In the genomic region with DNA sequence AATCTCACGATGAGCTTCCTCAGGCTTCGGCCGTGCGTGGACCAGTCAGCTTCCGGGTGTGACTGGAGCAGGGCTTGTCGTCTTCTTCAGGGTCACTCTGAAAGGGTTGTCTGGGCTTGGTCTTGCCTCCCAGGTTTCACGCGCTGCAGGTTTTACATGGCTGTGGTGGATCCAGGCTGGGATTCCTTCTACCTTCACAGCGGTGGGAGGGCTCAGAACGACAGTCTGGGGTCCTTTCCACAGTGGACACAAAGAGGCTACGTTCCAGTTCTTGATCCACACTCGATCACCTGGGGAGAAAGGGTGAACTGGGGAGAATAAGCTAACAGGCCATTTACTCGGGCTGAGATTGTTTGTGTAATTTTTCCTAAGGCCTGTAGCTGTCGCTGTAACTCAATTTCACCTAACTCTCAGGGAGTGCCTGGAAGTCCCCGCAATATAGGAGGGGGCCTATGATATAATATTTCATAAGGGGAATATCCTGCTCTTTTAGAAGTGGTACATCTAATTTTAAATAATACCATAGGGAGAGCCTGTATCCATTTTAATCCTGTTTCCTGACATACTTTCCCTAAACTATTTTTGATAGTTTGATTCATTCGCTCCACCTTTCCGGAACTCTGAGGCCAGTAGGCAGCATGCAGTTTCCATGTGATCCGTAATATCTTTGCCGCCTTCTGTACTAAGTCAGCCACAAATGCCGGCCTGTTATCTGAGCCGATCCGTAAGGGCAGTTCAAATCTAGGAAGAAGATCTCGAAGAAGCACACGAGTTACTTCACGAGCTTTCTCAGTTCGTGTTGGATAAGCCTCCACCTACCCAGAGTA, we compare ENCODE assay signal across 7 cellular contexts.
DNase-seq lines count a peak whose midpoint lies in the region; ATAC-seq and TF ChIP-seq lines count a peak whose summit lies in the region.
"Not testable (repeated sequence)": the region's sequence is repeated elsewhere in the genome, so short reads cannot be mapped to it uniquely, and the experiment has no call there.

No MANE protein-coding gene starts in this region.

- POLR2A ChIA-PET in IMR-90 (lab: Charles Lee; ENCODE audit: unreplicated experiment); OCI-LY7 (lab: Charles Lee): not testable (repeated sequence)

- not testable (repeated sequence) for H2AK9ac ChIP-seq in IMR-90 (replicated peaks; ENCODE audit: low read depth, low read length, poor library complexity)

- not testable (repeated sequence) for H3K14ac ChIP-seq in IMR-90 (replicated peaks; ENCODE audit: low read depth, low read length)

- H3K27me3 ChIP-seq in IMR-90 (ENCODE audit: control insufficient read depth, insufficient read depth, low read length); liver (ENCODE audit: control insufficient read depth in 4 of 4, insufficient read depth in 4 of 4, low read length in 3 of 4): not testable (repeated sequence)

- not testable (repeated sequence) for H3K79me1 ChIP-seq in IMR-90 (ENCODE audit: low read depth in 1 of 2, low read length in 2 of 2)

- intact Hi-C loops in IMR-90 (cut with micrococcal nuclease); OCI-LY7 (cut with micrococcal nuclease; ENCODE audit: unreplicated experiment): not testable (repeated sequence)

- peak overlapping the region; percentile 82 for H3K27ac Mint-ChIP-seq in progenitor cell of endocrine pancreas

- peak; percentile 58 for DNase-seq in DMS53 (lab: John Stamatoyannopoulos, UW)
- not testable (repeated sequence) for DNase-seq in IMR-90; OCI-LY7 (ENCODE audit: low spot score); astrocyte of the spinal cord (ENCODE audit: low read depth, low spot score); epithelial cell of prostate (ENCODE audit: low read depth, low spot score); progenitor cell of endocrine pancreas (ENCODE audit: low spot score, unreplicated experiment)

- H3K79me2 ChIP-seq in OCI-LY7 (ENCODE audit: insufficient read depth, low read depth, low read length), result not testable (repeated sequence)

- not testable (repeated sequence) for H4K5ac ChIP-seq in IMR-90 (ENCODE audit: low read depth, low read length)

- H2BK120ac ChIP-seq in IMR-90 (ENCODE audit: low read depth, low read length), result not testable (repeated sequence)

- ATAC-seq in IMR-90 (ENCODE audit: low read depth), result not testable (repeated sequence)

- H2BK5ac ChIP-seq in IMR-90 (ENCODE audit: low read depth, low read length, poor library complexity, severe bottlenecking), result not testable (repeated sequence)

- H3K9me3 ChIP-seq in IMR-90 (ENCODE audit: control insufficient read depth, insufficient read depth, low read length); OCI-LY7 (ENCODE audit: low read length); liver (ENCODE audit: control insufficient read depth in 4 of 4, low read length in 3 of 4): not testable (repeated sequence)

- not testable (repeated sequence) for H3K4ac ChIP-seq in IMR-90 (ENCODE audit: low read depth, low read length)

- not testable (repeated sequence) for H4K91ac ChIP-seq in IMR-90 (ENCODE audit: insufficient read depth, low read depth, low read length)

- H3K9me2 ChIP-seq in OCI-LY7 (ENCODE audit: insufficient read depth, low read length), result not testable (repeated sequence)

- H2AFZ ChIP-seq in IMR-90 (replicated peaks; ENCODE audit: low read length, poor library complexity); OCI-LY7 (ENCODE audit: low read length): not testable (repeated sequence)

- not testable (repeated sequence) for H4K20me1 ChIP-seq in IMR-90 (ENCODE audit: insufficient read depth, low read length); OCI-LY7 (ENCODE audit: insufficient read depth, low read length)

- not testable (repeated sequence) for H3K9ac ChIP-seq in IMR-90 (ENCODE audit: low read depth, low read length); liver (ENCODE audit: low read depth in 1 of 2, low read length in 2 of 2)

- H3K9me3 Mint-ChIP-seq in progenitor cell of endocrine pancreas (ENCODE audit: low read depth), result not testable (repeated sequence)

- not testable (repeated sequence) for H3K36me3 ChIP-seq in IMR-90 (ENCODE audit: control insufficient read depth, insufficient read depth, low read length); OCI-LY7 (ENCODE audit: insufficient read depth, low read length); liver (ENCODE audit: control insufficient read depth in 4 of 4, insufficient read depth in 3 of 4, low read depth in 1 of 4, low read length in 3 of 4)

- WGBS in IMR-90 (ENCODE audit: extremely low coverage in 2 of 2, insufficient read length in 1 of 2), 2 experiments, result 68% methylated on average over 4 of the region's 26 CpGs; no CpG with 5 or more reads in 1 of the 2 experiments
- WGBS in liver, result 58% methylated on average over 26 of the region's 26 CpGs

- dilution Hi-C loops in IMR-90 (cut with HindIII; ENCODE audit: low sequenced_read_pairs, unreplicated experiment), result not testable (repeated sequence)

- H2BK20ac ChIP-seq in IMR-90 (ENCODE audit: low read depth, low read length), result not testable (repeated sequence)

- H3K4me2 ChIP-seq in IMR-90 (ENCODE audit: low read depth, low read length); OCI-LY7 (ENCODE audit: low read length): not testable (repeated sequence)

- not testable (repeated sequence) for H4K8ac ChIP-seq in IMR-90 (ENCODE audit: low read depth in 2 of 2, low read length in 2 of 2)

- not testable (repeated sequence) for H3K9me1 ChIP-seq in IMR-90 (ENCODE audit: insufficient read depth, low read length)

- not testable (repeated sequence) for H3K23ac ChIP-seq in IMR-90 (ENCODE audit: low read depth, low read length)

- not testable (repeated sequence) for H3K4me1 ChIP-seq in IMR-90 (ENCODE audit: control insufficient read depth, insufficient read depth, low read length); OCI-LY7 (ENCODE audit: insufficient read depth, low read length, poor library complexity, severe bottlenecking); liver (ENCODE audit: control insufficient read depth in 4 of 4, insufficient read depth in 4 of 4, low read length in 3 of 4)

- not testable (repeated sequence) for H3K36me3 Mint-ChIP-seq in progenitor cell of endocrine pancreas (ENCODE audit: insufficient read depth)

- CTCF ChIA-PET in IMR-90 (lab: Yijun Ruan, JAX); OCI-LY7 (lab: Charles Lee; ENCODE audit: unreplicated experiment): not testable (repeated sequence)

- TF ChIP-seq POLR2A in IMR-90 (IDR thresholded peaks at IDR 0.05; ENCODE audit: low read depth, low read length), result not testable (repeated sequence)

- H2AK5ac ChIP-seq in IMR-90 (ENCODE audit: low read depth, low read length), result not testable (repeated sequence)

- H3K4me3 ChIP-seq in IMR-90 (ENCODE audit: insufficient read depth, low read depth, low read length); OCI-LY7 (ENCODE audit: low read depth, low read length, poor library complexity, severe bottlenecking); astrocyte of the spinal cord (ENCODE audit: low read depth, low read length); liver (ENCODE audit: low read depth in 1 of 3, low read length in 3 of 3): not testable (repeated sequence)

- not testable (repeated sequence) for BruUV-seq in IMR-90 (replicated peaks; lab: Mats Ljungman, UMichigan); OCI-LY7 (replicated peaks; lab: Mats Ljungman, UMichigan)

- 0 out of 2 replicates have a peak, but pooled peaks have one; percentile 15 for TF ChIP-seq CTCF in IMR-90 (conservative IDR thresholded peaks at IDR 0.05; ENCODE audit: low read depth, low read length)
- peak; percentile 54 for TF ChIP-seq CTCF in OCI-LY7 (conservative IDR thresholded peaks at IDR 0.05; ENCODE audit: low read length)
- peak; percentile 31 for TF ChIP-seq CTCF in astrocyte of the spinal cord (IDR thresholded peaks at IDR 0.05; ENCODE audit: low read depth, low read length)
- TF ChIP-seq CTCF in liver (IDR thresholded peaks at IDR 0.05; ENCODE audit: low read depth, low read length, missing input control), result peak; percentile 15
- peak; percentile 25 for TF ChIP-seq CTCF in progenitor cell of endocrine pancreas (IDR thresholded peaks at IDR 0.05; ENCODE audit: unreplicated experiment)

- peaks cover 20% of the 10 kb centered on the region for H3K27me3 Mint-ChIP-seq in progenitor cell of endocrine pancreas

- not testable (repeated sequence) for H3K27ac ChIP-seq in IMR-90 (ENCODE audit: insufficient read depth, low read length); OCI-LY7 (ENCODE audit: low read depth, low read length, poor library complexity, severe bottlenecking); liver (ENCODE audit: low read depth in 1 of 2, low read length in 2 of 2)
- H3K27ac ChIP-seq in epithelial cell of prostate, result peak overlapping the region; percentile 63

- H3K18ac ChIP-seq in IMR-90 (ENCODE audit: low read depth, low read length), result not testable (repeated sequence)

- not testable (repeated sequence) for H3K56ac ChIP-seq in IMR-90 (ENCODE audit: extremely low read depth, insufficient read depth, low read length)

- in situ Hi-C loops in IMR-90 (cut with MboI; ENCODE audit: low sequenced_read_pairs); astrocyte of the spinal cord (cut with HindIII; ENCODE audit: low sequenced_read_pairs): not testable (repeated sequence)

- H2BK15ac ChIP-seq in IMR-90 (ENCODE audit: low read depth, low read length), result not testable (repeated sequence)

- H3K4me3 Mint-ChIP-seq in progenitor cell of endocrine pancreas (ENCODE audit: low read depth), result not testable (repeated sequence)

- H3K4me1 Mint-ChIP-seq in progenitor cell of endocrine pancreas (ENCODE audit: low read depth), result peaks cover 16% of the 10 kb centered on the region

- not testable (repeated sequence) for TF ChIP-seq RAD21 in IMR-90 (IDR thresholded peaks at IDR 0.05; ENCODE audit: low read length)
- TF ChIP-seq RAD21 in liver (IDR thresholded peaks at IDR 0.05), result peak in 1 of 2 donors; percentile 24
